Comparison of ENCODE assay signal across 1 cellular context in the genomic region with DNA sequence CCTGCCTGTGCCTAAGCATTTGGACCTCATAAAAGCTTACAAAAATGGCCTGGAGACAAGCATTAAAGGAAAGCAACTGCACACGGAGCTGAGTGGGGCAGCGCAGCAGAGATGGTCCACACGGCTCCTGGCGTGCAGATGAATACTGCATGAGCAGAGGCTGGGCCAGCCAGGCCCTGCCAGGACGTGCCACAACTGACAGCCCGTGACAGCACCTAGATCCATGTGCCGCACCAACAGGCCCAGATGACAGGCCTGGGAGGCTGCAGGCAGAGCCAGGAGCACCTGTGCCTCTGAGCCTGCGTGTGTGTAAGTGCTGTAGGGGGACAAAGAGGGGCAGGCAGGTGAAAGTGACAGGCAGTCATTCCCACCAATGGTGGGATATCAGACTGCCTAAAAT.
TF ChIP-seq lines count a peak whose summit lies in the region.

No MANE protein-coding gene starts in this region.

TF ChIP-seq in IMR-90, 13 proteins besides CTCF, POLR2A, EP300 and RAD21:
- TF ChIP-seq MAFK (IDR thresholded peaks at IDR 0.05; ENCODE audit: low read depth, low read length) (no peak), BHLHE40 (IDR thresholded peaks at IDR 0.05; ENCODE audit: low read depth, low read length) (no peak), NFE2L2 (IDR thresholded peaks at IDR 0.05; ENCODE audit: low read depth, low read length) (no peak), MAZ (IDR thresholded peaks at IDR 0.05; ENCODE audit: borderline replicate concordance, low read depth, low read length) (no peak), FOS (IDR thresholded peaks at IDR 0.05; ENCODE audit: low read depth, low read length) (no peak), RFX5 (IDR thresholded peaks at IDR 0.05; ENCODE audit: low read depth, low read length) (no peak), CHD1 (IDR thresholded peaks at IDR 0.05; ENCODE audit: low read depth, low read length) (no peak)
- TF ChIP-seq, protein P1, sequence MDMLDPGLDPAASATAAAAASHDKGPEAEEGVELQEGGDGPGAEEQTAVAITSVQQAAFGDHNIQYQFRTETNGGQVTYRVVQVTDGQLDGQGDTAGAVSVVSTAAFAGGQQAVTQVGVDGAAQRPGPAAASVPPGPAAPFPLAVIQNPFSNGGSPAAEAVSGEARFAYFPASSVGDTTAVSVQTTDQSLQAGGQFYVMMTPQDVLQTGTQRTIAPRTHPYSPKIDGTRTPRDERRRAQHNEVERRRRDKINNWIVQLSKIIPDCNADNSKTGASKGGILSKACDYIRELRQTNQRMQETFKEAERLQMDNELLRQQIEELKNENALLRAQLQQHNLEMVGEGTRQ (IDR thresholded peaks at IDR 0.05; ENCODE audit: low read depth, low read length), result no peak
- TF ChIP-seq, protein P2, sequence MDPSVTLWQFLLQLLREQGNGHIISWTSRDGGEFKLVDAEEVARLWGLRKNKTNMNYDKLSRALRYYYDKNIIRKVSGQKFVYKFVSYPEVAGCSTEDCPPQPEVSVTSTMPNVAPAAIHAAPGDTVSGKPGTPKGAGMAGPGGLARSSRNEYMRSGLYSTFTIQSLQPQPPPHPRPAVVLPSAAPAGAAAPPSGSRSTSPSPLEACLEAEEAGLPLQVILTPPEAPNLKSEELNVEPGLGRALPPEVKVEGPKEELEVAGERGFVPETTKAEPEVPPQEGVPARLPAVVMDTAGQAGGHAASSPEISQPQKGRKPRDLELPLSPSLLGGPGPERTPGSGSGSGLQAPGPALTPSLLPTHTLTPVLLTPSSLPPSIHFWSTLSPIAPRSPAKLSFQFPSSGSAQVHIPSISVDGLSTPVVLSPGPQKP (IDR thresholded peaks at IDR 0.05; ENCODE audit: borderline replicate concordance, low read depth, low read length), result no peak
